ENCODE assay signal across 19 cellular contexts in genomic region chr9:13570521-13570974, GRCh38.
DNase-seq lines count a peak whose midpoint lies in the region; ATAC-seq and TF ChIP-seq lines count a peak whose summit lies in the region.
"Had no signal": no experiment of that assay in that cellular context is flagged by ENCODE, and none has a peak within 500 bp of the region (broad histone marks: within the 10 kb centered on the region; RNA-seq: fewer than 3 reads in every experiment).

No MANE protein-coding gene starts in this region.

- H3K36me3 ChIP-seq in thoracic aorta, result no peaks in the 10 kb centered on the region

- no peaks in the 10 kb centered on the region for H3K4me1 Mint-ChIP-seq in natural killer cell treated with Interleukin-12 subunit alpha and Interleukin-12 subunit beta and Interleukin-15 and Interleukin-18, amount 100 ng/mL, for 72 hours (ENCODE audit: low read depth in 2 of 2)

- TF ChIP-seq CTCF in coronary artery (IDR thresholded peaks at IDR 0.05), result no peak
- TF ChIP-seq CTCF in omental fat pad (IDR thresholded peaks at IDR 0.05), result no peak
- no peak for TF ChIP-seq CTCF in thoracic aorta (IDR thresholded peaks at IDR 0.05)

- intact Hi-C loops in left cardiac atrium (cut with DNase I), result no loop called here

- no peaks in the 10 kb centered on the region for H3K27me3 ChIP-seq in thoracic aorta (replicated peaks; ENCODE audit: insufficient read depth)

- H3K9me3 Mint-ChIP-seq in natural killer cell treated with Interleukin-12 subunit alpha and Interleukin-12 subunit beta and Interleukin-15 and Interleukin-18, amount 100 ng/mL, for 72 hours, result peaks cover 5% of the 10 kb centered on the region

- ATAC-seq in left cardiac atrium (peak; percentile 45 to 70), omental fat pad (ENCODE audit: low FRiP score) (peak; percentile 67), thoracic aorta (ENCODE audit: insufficient number of reproducible peaks, low FRiP score, low read depth) (peak; percentile 81), GM21528 (IDR thresholded peaks at IDR 0.05; ENCODE audit: low FRiP score, unreplicated experiment) (no peak)
- ATAC-seq in natural killer cell treated with Interleukin-12 subunit alpha and Interleukin-12 subunit beta and Interleukin-15 and Interleukin-18, amount 100 ng/mL, for 72 hours, result no peak
- ATAC-seq: activated CD4-positive, alpha-beta T cell treated with anti-CD3 and anti-CD28 coated beads for 36 hours; activated T-cell treated with anti-CD3 and anti-CD28 coated beads, Interleukin-2, amount 50 U/mL, for 72 hours had no signal

- H3K36me3 Mint-ChIP-seq in natural killer cell treated with Interleukin-12 subunit alpha and Interleukin-12 subunit beta and Interleukin-15 and Interleukin-18, amount 100 ng/mL, for 72 hours, result no peaks in the 10 kb centered on the region

- DNase-seq in coronary artery (ENCODE audit: low spot score) (no peak), left cardiac atrium (no peak), omental fat pad (ENCODE audit: low spot score) (no peak), thoracic aorta (ENCODE audit: low spot score) (no peak), NCI-H510A (lab: John Stamatoyannopoulos, UW) (no peak), COLO829 (ENCODE audit: low spot score) (no peak)
- no peak for DNase-seq in natural killer cell treated with Interleukin-12 subunit alpha and Interleukin-12 subunit beta and Interleukin-15 and Interleukin-18, amount 100 ng/mL, for 72 hours (ENCODE audit: low spot score)
- DNase-seq: activated CD4-positive, alpha-beta T cell treated with anti-CD3 and anti-CD28 coated beads for 36 hours; activated naive CD4-positive, alpha-beta T cell treated with anti-CD3 and anti-CD28 coated beads, Interleukin-2, amount 50 U/mL, for 16 hours; activated T-cell treated with anti-CD3 and anti-CD28 coated beads, Interleukin-2, amount 50 U/mL, for 72 hours; GDM1; kidney; NCI-H146; stimulated activated CD8-positive, alpha-beta memory T cell treated with anti-CD3 and anti-CD28 coated beads, Interleukin-4, amount 100 ng/mL, for 48 hours; substantia nigra; SW 1271 had no signal

- H3K27ac ChIP-seq in coronary artery, result peak overlapping the region; percentile 88 to 92
- peak overlapping the region; percentile 84 to 87 for H3K27ac ChIP-seq in thoracic aorta
- H3K27ac ChIP-seq: GM23248 had no signal

- H3K27me3 Mint-ChIP-seq in natural killer cell treated with Interleukin-12 subunit alpha and Interleukin-12 subunit beta and Interleukin-15 and Interleukin-18, amount 100 ng/mL, for 72 hours, result no peaks in the 10 kb centered on the region

- no peaks in the 10 kb centered on the region for H3K9me3 ChIP-seq in thoracic aorta

- H3K4me3 Mint-ChIP-seq in natural killer cell treated with Interleukin-12 subunit alpha and Interleukin-12 subunit beta and Interleukin-15 and Interleukin-18, amount 100 ng/mL, for 72 hours, result no peak overlapping the region
- H3K4me3 Mint-ChIP-seq: activated CD4-positive, alpha-beta T cell treated with anti-CD3 and anti-CD28 coated beads for 36 hours; activated T-cell treated with anti-CD3 and anti-CD28 coated beads, Interleukin-2, amount 50 U/mL, for 72 hours; neural crest cell had no signal

- no peak overlapping the region for H3K27ac Mint-ChIP-seq in natural killer cell treated with Interleukin-12 subunit alpha and Interleukin-12 subunit beta and Interleukin-15 and Interleukin-18, amount 100 ng/mL, for 72 hours
- H3K27ac Mint-ChIP-seq: activated CD4-positive, alpha-beta T cell treated with anti-CD3 and anti-CD28 coated beads for 36 hours; activated T-cell treated with anti-CD3 and anti-CD28 coated beads, Interleukin-2, amount 50 U/mL, for 72 hours had no signal

- H3K4me1 ChIP-seq in thoracic aorta (ENCODE audit: control insufficient read depth in 1 of 2, low read depth in 2 of 2), result peaks cover 20 to 34% of the 10 kb centered on the region in 2 donors

- no peak overlapping the region for H3K4me3 ChIP-seq in coronary artery
- peak overlapping the region; percentile 22 for H3K4me3 ChIP-seq in thoracic aorta
- H3K4me3 ChIP-seq: GM23248 had no signal

Comparison
In these comparisons a context has a peak if more than half of its experiments do, and no peak if none do; other contexts are left out.
1. ATAC-seq: peak in left cardiac atrium (2 of 2), omental fat pad (single experiment) and thoracic aorta (single experiment); none in natural killer cell treated with Interleukin-12 subunit alpha and Interleukin-12 subunit beta and Interleukin-15 and Interleukin-18, amount 100 ng/mL, for 72 hours (0 of 2) and GM21528 (single experiment).